In genomic region chr6:67165606-67166005, GRCh38 we compare ENCODE assay signal across 3 cellular contexts.
"Had no signal": no experiment of that assay in that cellular context is flagged by ENCODE, and none has a peak within 500 bp of the region (broad histone marks: within the 10 kb centered on the region; RNA-seq: fewer than 3 reads in every experiment).

No MANE protein-coding gene starts in this region.

- H3K4me3 ChIP-seq: GM23338 had no signal

- H2AFZ ChIP-seq: GM23338 had no signal

- H3K4me2 ChIP-seq: GM23338 had no signal

- ATAC-seq: GM23338 had no signal

- DNase-seq: H9, HCEC 1CT had no signal
